ENCODE assay signal across 20 cellular contexts in the genomic region with DNA sequence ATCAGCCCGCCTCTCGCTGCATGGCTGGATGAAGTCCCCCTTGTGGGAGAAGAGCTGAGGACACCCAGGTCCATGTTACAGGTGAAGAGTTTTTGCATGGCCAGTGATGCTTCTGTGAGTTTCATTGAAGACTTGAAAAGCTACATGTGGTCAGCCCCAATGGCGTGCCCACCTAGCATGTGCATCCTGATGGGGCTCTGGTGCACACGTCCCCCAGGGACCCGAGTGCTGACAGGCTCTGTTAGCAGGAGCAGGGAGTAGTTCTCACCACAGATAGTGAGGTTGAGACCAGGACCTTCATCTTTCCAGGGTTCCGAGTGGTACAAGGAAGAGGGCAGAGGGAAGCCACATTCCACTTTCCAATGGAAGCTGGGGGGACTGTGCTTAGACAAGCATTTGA.
DNase-seq lines count a peak whose midpoint lies in the region; ATAC-seq, FAIRE-seq and TF ChIP-seq lines count a peak whose summit lies in the region.
"Had no signal": no experiment of that assay in that cellular context is flagged by ENCODE, and none has a peak within 500 bp of the region (broad histone marks: within the 10 kb centered on the region; RNA-seq: fewer than 3 reads in every experiment).

No MANE protein-coding gene starts in this region.

- no peak overlapping the region for H3K27ac ChIP-seq in right atrium auricular region
- no peak overlapping the region for H3K27ac ChIP-seq in sigmoid colon
- H3K27ac ChIP-seq in SJCRH30: no peak overlapping the region
- H3K27ac ChIP-seq: 22Rv1, A549, GM23248, HL-60 had no signal

- WGBS in sigmoid colon, 2 donors: 91 to 93% methylated on average over 6 of the region's 6 CpGs

- ATAC-seq in left lobe of liver (no peak), HG03280 (IDR thresholded peaks at IDR 0.05; ENCODE audit: unreplicated experiment) (no peak)
- ATAC-seq: A549, GM12878 had no signal

- H3K9me3 ChIP-seq in right atrium auricular region (no peaks in the 10 kb centered on the region), sigmoid colon (no peaks in the 10 kb centered on the region), SJCRH30 (replicated peaks) (no peaks in the 10 kb centered on the region)
- H3K9me3 ChIP-seq: A549 had no signal

- FAIRE-seq in GM19239 (lab: Jason Lieb, UNC): no peak
- FAIRE-seq: A549, GM12878, H54 had no signal

- no peak for TF ChIP-seq CTCF in right atrium auricular region (IDR thresholded peaks at IDR 0.05)
- TF ChIP-seq CTCF in sigmoid colon (IDR thresholded peaks at IDR 0.05): no peak

- peak; percentile 28 for DNase-seq in right atrium auricular region (ENCODE audit: low spot score)
- DNase-seq in cardiac septum (ENCODE audit: low spot score): no peak
- DNase-seq in left lobe of liver (ENCODE audit: low spot score): peak; percentile 29
- peak; percentile 25 for DNase-seq in sigmoid colon
- DNase-seq in NOMO-1 treated with dmso at 0.1 percent for 144 hours (lab: John Stamatoyannopoulos, UW; ENCODE audit: unreplicated experiment): no peak
- DNase-seq in GM19239 (ENCODE audit: insufficient read length, low spot score): no peak
- DNase-seq in SJCRH30: no peak
- DNase-seq: AML-193; CD4-positive, alpha-beta memory T cell; DMS153; DND-41; EL; GM23248; HCEC 1CT had no signal

- H3K4me1 ChIP-seq in right atrium auricular region (no peaks in the 10 kb centered on the region), sigmoid colon (no peaks in the 10 kb centered on the region), SJCRH30 (no peaks in the 10 kb centered on the region)
- H3K4me1 ChIP-seq: A549 had no signal

- intact Hi-C loops in cardiac septum (cut with DNase I): no loop called here
- intact Hi-C loops in sigmoid colon (cut with DNase I): no loop called here

- no peaks in the 10 kb centered on the region for H3K36me3 ChIP-seq in right atrium auricular region
- H3K36me3 ChIP-seq in sigmoid colon: no peaks in the 10 kb centered on the region
- no peaks in the 10 kb centered on the region for H3K36me3 ChIP-seq in SJCRH30

- H3K4me3 ChIP-seq in right atrium auricular region (no peak overlapping the region), sigmoid colon (no peak overlapping the region), SJCRH30 (no peak overlapping the region)
- H3K4me3 ChIP-seq: A549, GM12878, GM23248 had no signal

- H3K27me3 ChIP-seq in right atrium auricular region: no peaks in the 10 kb centered on the region
- peaks cover 0 to 9% (median 6%) of the 10 kb centered on the region in 3 donors for H3K27me3 ChIP-seq in sigmoid colon
- H3K27me3 ChIP-seq in SJCRH30: peaks cover 18% of the 10 kb centered on the region

- TF ChIP-seq POLR2A in sigmoid colon (IDR thresholded peaks at IDR 0.05): no peak

- TF ChIP-seq EP300 in sigmoid colon (IDR thresholded peaks at IDR 0.05): no peak

Comparison
In these comparisons a context has a peak if more than half of its experiments do, and no peak if none do; other contexts are left out.
1. DNase-seq: peak in right atrium auricular region (single experiment), left lobe of liver (single experiment) and sigmoid colon (single experiment); none in cardiac septum (single experiment), NOMO-1 treated with dmso at 0.1 percent for 144 hours (single experiment), GM19239 (single experiment) and SJCRH30 (0 of 2).